14 cellular contexts compared by ENCODE assay signal in the genomic region with DNA sequence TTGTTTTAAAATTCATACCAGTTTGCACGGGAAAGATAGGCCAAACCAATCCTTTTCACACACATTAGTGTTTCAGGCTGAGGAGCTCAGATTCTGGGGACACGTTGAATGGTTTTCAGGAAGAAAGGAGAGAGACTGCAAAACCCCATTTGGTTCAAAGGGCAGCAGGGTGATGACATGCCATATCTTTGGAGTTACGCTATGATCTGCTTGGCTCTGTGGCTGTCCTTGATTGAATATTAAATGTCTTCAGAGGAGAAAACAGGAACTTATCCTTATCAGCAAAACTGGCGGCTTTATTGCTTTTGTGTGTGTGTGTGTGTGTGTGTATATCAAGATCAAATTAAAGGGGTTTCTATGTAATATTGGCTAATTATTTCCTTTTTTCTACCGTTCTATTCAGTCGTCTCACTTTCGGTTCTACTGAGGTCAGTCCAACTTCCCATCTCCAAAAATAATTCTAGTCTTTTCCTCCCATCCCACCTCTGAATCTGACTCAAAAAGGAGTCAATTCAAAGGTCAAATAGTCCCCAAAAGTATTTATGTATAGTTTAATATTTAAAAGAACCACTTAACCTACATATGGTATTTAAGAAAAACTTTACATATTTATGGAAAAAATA.
DNase-seq lines count a peak whose midpoint lies in the region; ATAC-seq, FAIRE-seq and TF ChIP-seq lines count a peak whose summit lies in the region.
"Had no signal": no experiment of that assay in that cellular context is flagged by ENCODE, and none has a peak within 500 bp of the region (broad histone marks: within the 10 kb centered on the region; RNA-seq: fewer than 3 reads in every experiment).

No MANE protein-coding gene starts in this region.

- H3K27ac Mint-ChIP-seq in MCF 10A (ENCODE audit: low read depth, unreplicated experiment) = no peak overlapping the region
- H3K27ac Mint-ChIP-seq: activated CD4-positive, alpha-beta T cell treated with anti-CD3 and anti-CD28 coated beads, Interleukin-2, amount 10 ng/mL, durations not matched to agents 24 days and 14 days; activated naive CD4-positive, alpha-beta T cell treated with anti-CD3 and anti-CD28 coated beads, Interleukin-2, amount 50 U/mL, for 24 hours had no signal

- CTCF ChIA-PET in MCF 10A (lab: Yijun Ruan, JAX) (interaction anchor here (0.7 to 1.1 kb wide), 2 partner anchors 136 to 1324 kb away, joined by 3 read pairs; no protein-coding TSS in a partner anchor), H1 (lab: Charles Lee; ENCODE audit: partially characterized antibody) (interaction anchor here (1.8 to 3.8 kb wide), 2 partner anchors 18 to 26 kb away, joined by 10 to 22 read pairs; no protein-coding TSS in a partner anchor)

- H3K9me3 ChIP-seq in breast epithelium (no peaks in the 10 kb centered on the region), H1 (ENCODE audit: insufficient read depth in 2 of 2, low read depth in 1 of 2, low read length in 1 of 2) (no peaks in the 10 kb centered on the region), mucosa of descending colon (no peaks in the 10 kb centered on the region)

- H2BK12ac ChIP-seq in H1 (ENCODE audit: low read depth, low read length) = no peak overlapping the region

- H4K91ac ChIP-seq in H1 (replicated peaks; ENCODE audit: insufficient read length, low read length) = no peak overlapping the region

- TF ChIP-seq CTCF in breast epithelium (IDR thresholded peaks at IDR 0.05) = no peak
- TF ChIP-seq CTCF in MCF 10A (IDR thresholded peaks at IDR 0.05; ENCODE audit: unreplicated experiment) = no peak
- no peak for TF ChIP-seq CTCF in H1 (IDR thresholded peaks at IDR 0.05; ENCODE audit: control extremely low read depth in 1 of 3, insufficient read depth in 1 of 3, low read depth in 1 of 3, low read length in 3 of 3)
- no peak for TF ChIP-seq CTCF in mucosa of descending colon (IDR thresholded peaks at IDR 0.05)

- H3K79me2 ChIP-seq in H1 (ENCODE audit: control insufficient read depth in 1 of 2, insufficient read depth in 2 of 2, low read length in 2 of 2) = no peaks in the 10 kb centered on the region

- H3K79me1 ChIP-seq in H1 (ENCODE audit: low read depth, low read length) = no peaks in the 10 kb centered on the region

- H3K56ac ChIP-seq in H1 (replicated peaks; ENCODE audit: insufficient read length, low read depth, low read length) = no peak overlapping the region

- peaks cover 6% of the 10 kb centered on the region for H3K4me1 Mint-ChIP-seq in MCF 10A (ENCODE audit: insufficient read depth, unreplicated experiment)
- H3K4me1 Mint-ChIP-seq: activated naive CD4-positive, alpha-beta T cell treated with anti-CD3 and anti-CD28 coated beads, Interleukin-2, amount 50 U/mL, for 24 hours had no signal

- intact Hi-C loops in breast epithelium (cut with DNase I; ENCODE audit: low total_unique reads) = no loop called here
- intact Hi-C loops in MCF 10A (cut with micrococcal nuclease) = no loop called here
- intact Hi-C loops in mucosa of descending colon (cut with DNase I, micrococcal nuclease) = no loop called here

- no peak overlapping the region for H2AFZ ChIP-seq in H1 (ENCODE audit: low read length)

- H3K18ac ChIP-seq in H1 (ENCODE audit: extremely low read depth, low read length) = no peak overlapping the region

- H4K8ac ChIP-seq in H1 (ENCODE audit: extremely low read depth, insufficient read depth, low read length) = no peak overlapping the region

- no peaks in the 10 kb centered on the region for H3K23me2 ChIP-seq in H1 (ENCODE audit: low read depth, low read length)

- H3K27me3 ChIP-seq in breast epithelium (no peaks in the 10 kb centered on the region), H1 (replicated peaks in 1 of 4; ENCODE audit: control insufficient read depth in 3 of 4, extremely low read depth in 1 of 4, insufficient read depth in 3 of 4, low read length in 3 of 4) (no peaks in the 10 kb centered on the region)

- FAIRE-seq in H1 (lab: Jason Lieb, UNC) = no peak

- H3K36me3 Mint-ChIP-seq in MCF 10A (ENCODE audit: insufficient read depth, unreplicated experiment) = no peaks in the 10 kb centered on the region
- H3K36me3 Mint-ChIP-seq: activated naive CD4-positive, alpha-beta T cell treated with anti-CD3 and anti-CD28 coated beads, Interleukin-2, amount 50 U/mL, for 24 hours had no signal

- no peak overlapping the region for H3K4ac ChIP-seq in H1 (replicated peaks; ENCODE audit: insufficient read length, low read depth, low read length)

- H4K20me1 ChIP-seq in H1 (replicated peaks in 1 of 2; ENCODE audit: control insufficient read depth in 1 of 2, insufficient read depth in 2 of 2, low read length in 2 of 2) = no peaks in the 10 kb centered on the region

- no peak overlapping the region; the same call in 1 of the 2 replicates for H2BK20ac ChIP-seq in H1 (ENCODE audit: low read length)

- no peak for TF ChIP-seq RAD21 in H1 (IDR thresholded peaks at IDR 0.05 in 1 of 2, conservative IDR thresholded peaks at IDR 0.05 in 1 of 2; ENCODE audit: low read depth in 2 of 2, low read length in 2 of 2)

- H3K4me1 ChIP-seq in breast epithelium (no peaks in the 10 kb centered on the region), H1 (replicated peaks in 1 of 4; ENCODE audit: control insufficient read depth in 3 of 4, insufficient read depth in 4 of 4, low read length in 3 of 4) (peaks cover 0 to 3% (median 0%) of the 10 kb centered on the region in 4 experiments; a peak in 1 of 7 replicates), mucosa of descending colon (ENCODE audit: low read depth) (no peaks in the 10 kb centered on the region)

- H3K4me3 ChIP-seq in breast epithelium (peak overlapping the region in 1 of 3 donors; percentile 23), H1 (ENCODE audit: extremely low read depth in 1 of 4, insufficient read depth in 2 of 4, low read depth in 3 of 4, low read length in 4 of 4) (no peak overlapping the region), mucosa of descending colon (no peak overlapping the region)

- POLR2A ChIA-PET in MCF 10A (lab: Yijun Ruan, JAX) = no interaction called here
- POLR2A ChIA-PET in H1 (lab: Charles Lee; ENCODE audit: partially characterized antibody) = no interaction called here

- H3K14ac ChIP-seq in H1 (ENCODE audit: insufficient read length) = no peak overlapping the region

- H3K4me2 ChIP-seq in H1 (ENCODE audit: insufficient read depth in 1 of 2, low read depth in 2 of 2, low read length in 2 of 2) = 0 out of 4 replicates have a peak overlapping the region, but pooled peaks of 1 of the 2 experiments have one; percentile 4

- H2BK15ac ChIP-seq in H1 (ENCODE audit: low read length) = no peak overlapping the region

- H3K36me3 ChIP-seq in breast epithelium (no peaks in the 10 kb centered on the region), H1 (ENCODE audit: control insufficient read depth in 2 of 4, insufficient read depth in 4 of 4, low read length in 3 of 4) (peaks cover 2 to 27% (median 17%) of the 10 kb centered on the region in 4 experiments; a peak in 7 of 8 replicates), mucosa of descending colon (ENCODE audit: low read depth) (no peaks in the 10 kb centered on the region)

- DNase-seq in breast epithelium (ENCODE audit: low spot score in 2 of 2) = no peak
- no peak for DNase-seq in MCF 10A (ENCODE audit: unreplicated experiment)
- no peak for DNase-seq in H1 (ENCODE audit: low read depth in 1 of 2, low spot score in 2 of 2)
- DNase-seq in mucosa of descending colon = no peak
- no peak for DNase-seq in stimulated activated CD8-positive, alpha-beta memory T cell treated with anti-CD3 and anti-CD28 coated beads, Interleukin-4, amount 100 ng/mL, for 48 hours
- no peak for DNase-seq in ureter (ENCODE audit: low spot score)
- DNase-seq in G401 (ENCODE audit: low spot score) = no peak
- DNase-seq in GDM1 (lab: John Stamatoyannopoulos, UW) = no peak
- DNase-seq: activated CD4-positive, alpha-beta T cell treated with anti-CD3 and anti-CD28 coated beads, Interleukin-2, amount 10 ng/mL, durations not matched to agents 24 days and 14 days; DND-41; NCI-H1694 treated with DMSO at 0.1 percent for 48 hours; RPMI8226 had no signal

- no peak overlapping the region for H4K5ac ChIP-seq in H1 (ENCODE audit: insufficient read length, low read depth, low read length)

- in situ Hi-C loops in G401 (cut with HindIII; ENCODE audit: low sequenced_read_pairs) = no loop called here

- no peak overlapping the region for H2BK120ac ChIP-seq in H1 (replicated peaks; ENCODE audit: low read depth, low read length)

- no peaks in the 10 kb centered on the region for H3K27me3 Mint-ChIP-seq in MCF 10A (ENCODE audit: insufficient read depth, unreplicated experiment)
- H3K27me3 Mint-ChIP-seq: activated CD4-positive, alpha-beta T cell treated with anti-CD3 and anti-CD28 coated beads, Interleukin-2, amount 10 ng/mL, durations not matched to agents 24 days and 14 days; activated naive CD4-positive, alpha-beta T cell treated with anti-CD3 and anti-CD28 coated beads, Interleukin-2, amount 50 U/mL, for 24 hours had no signal

- no peaks in the 10 kb centered on the region for H3K9me3 Mint-ChIP-seq in MCF 10A (ENCODE audit: unreplicated experiment)
- H3K9me3 Mint-ChIP-seq: activated CD4-positive, alpha-beta T cell treated with anti-CD3 and anti-CD28 coated beads, Interleukin-2, amount 10 ng/mL, durations not matched to agents 24 days and 14 days; activated naive CD4-positive, alpha-beta T cell treated with anti-CD3 and anti-CD28 coated beads, Interleukin-2, amount 50 U/mL, for 24 hours had no signal

- peak overlapping the region; percentile 46 to 85 for H3K27ac ChIP-seq in breast epithelium
- H3K27ac ChIP-seq in H1 (ENCODE audit: low read depth, low read length) = peak overlapping the region; percentile 41
- H3K27ac ChIP-seq: HL-60 had no signal

- ATAC-seq in mucosa of descending colon = peak; percentile 42

- BruUV-seq in MCF 10A (replicated peaks; lab: Mats Ljungman, UMichigan) = no TSS peak

- H2BK5ac ChIP-seq in H1 (ENCODE audit: low read depth, low read length) = no peak overlapping the region

- 86% methylated on average over 7 of the region's 7 CpGs; no CpG with 5 or more reads in 1 of the 2 experiments for WGBS in H1 (ENCODE audit: extremely low coverage in 1 of 2, insufficient coverage in 1 of 2, insufficient read length in 1 of 2, insufficient replicate concordance in 2 of 2, low coverage in 1 of 2, low lambda C conversion rate in 2 of 2, missing lambda C conversion rate in 1 of 2), 2 experiments

- H3K4me3 Mint-ChIP-seq in MCF 10A (ENCODE audit: unreplicated experiment) = no peak overlapping the region
- H3K4me3 Mint-ChIP-seq: activated CD4-positive, alpha-beta T cell treated with anti-CD3 and anti-CD28 coated beads, Interleukin-2, amount 10 ng/mL, durations not matched to agents 24 days and 14 days; activated naive CD4-positive, alpha-beta T cell treated with anti-CD3 and anti-CD28 coated beads, Interleukin-2, amount 50 U/mL, for 24 hours had no signal

- no peak overlapping the region for H3K23ac ChIP-seq in H1 (ENCODE audit: insufficient read length)

- TF ChIP-seq POLR2A in breast epithelium (IDR thresholded peaks at IDR 0.05) (no peak), H1 (IDR thresholded peaks at IDR 0.05; ENCODE audit: control extremely low read depth in 1 of 2, low read depth in 2 of 2, low read length in 2 of 2) (no peak)

- no peak overlapping the region for H2AK5ac ChIP-seq in H1 (ENCODE audit: low read depth, low read length)

- TF ChIP-seq EP300 in H1 (IDR thresholded peaks at IDR 0.05; ENCODE audit: borderline replicate concordance in 1 of 2, low read depth in 2 of 2, low read length in 2 of 2) = no peak

- no peak overlapping the region for H3K9ac ChIP-seq in H1 (replicated peaks in 1 of 4; ENCODE audit: extremely low read depth in 1 of 4, low read depth in 3 of 4, low read length in 3 of 4)
